7 cellular contexts compared by ENCODE assay signal in genomic region chr10:76055466-76055865, GRCh38.
"Had no signal": no experiment of that assay in that cellular context is flagged by ENCODE, and none has a peak within 500 bp of the region (broad histone marks: within the 10 kb centered on the region; RNA-seq: fewer than 3 reads in every experiment).

No MANE protein-coding gene starts in this region.

- H3K4me3 ChIP-seq: GM23338, HAP-1 had no signal

- ATAC-seq: GM23338, HCT116 had no signal

- H3K4me1 ChIP-seq: HAP-1 had no signal

- H3K4me2 ChIP-seq: GM23338 had no signal

- DNase-seq: H7, HFFc6, KBM-7 had no signal

- H2AFZ ChIP-seq: GM23338 had no signal

- H3K27ac ChIP-seq: HL-60 had no signal

- H3K9me3 ChIP-seq: HAP-1 had no signal

- H3K36me3 ChIP-seq: HAP-1 had no signal
